Comparison of ENCODE assay signal across 2 cellular contexts in the genomic region with DNA sequence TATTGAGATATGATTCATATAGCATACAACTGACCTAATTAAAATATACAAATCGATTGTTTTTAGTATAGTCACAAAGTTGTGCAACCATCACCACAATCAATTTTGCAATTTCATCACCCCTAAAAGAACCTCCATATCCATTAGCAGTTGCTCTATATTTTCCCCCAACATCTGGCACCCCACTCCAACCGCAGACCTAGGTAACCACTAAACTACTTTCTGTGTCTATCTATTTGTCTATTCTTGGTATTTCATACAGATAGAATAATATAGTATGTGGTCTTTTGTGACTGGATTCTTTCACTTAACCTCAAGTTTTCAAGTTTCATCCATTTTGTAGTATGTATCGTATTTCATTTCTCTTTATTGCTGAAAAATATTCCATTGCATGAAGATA.
TF ChIP-seq lines count a peak whose summit lies in the region.

No MANE protein-coding gene starts in this region.

TF ChIP-seq in HepG2, 621 proteins besides CTCF, POLR2A, EP300 and RAD21:
- TF ChIP-seq TAF15 (IDR thresholded peaks at IDR 0.05; ENCODE audit: low read depth, low read length, poor library complexity, severe bottlenecking), result no peak
- TF ChIP-seq, protein P1, sequence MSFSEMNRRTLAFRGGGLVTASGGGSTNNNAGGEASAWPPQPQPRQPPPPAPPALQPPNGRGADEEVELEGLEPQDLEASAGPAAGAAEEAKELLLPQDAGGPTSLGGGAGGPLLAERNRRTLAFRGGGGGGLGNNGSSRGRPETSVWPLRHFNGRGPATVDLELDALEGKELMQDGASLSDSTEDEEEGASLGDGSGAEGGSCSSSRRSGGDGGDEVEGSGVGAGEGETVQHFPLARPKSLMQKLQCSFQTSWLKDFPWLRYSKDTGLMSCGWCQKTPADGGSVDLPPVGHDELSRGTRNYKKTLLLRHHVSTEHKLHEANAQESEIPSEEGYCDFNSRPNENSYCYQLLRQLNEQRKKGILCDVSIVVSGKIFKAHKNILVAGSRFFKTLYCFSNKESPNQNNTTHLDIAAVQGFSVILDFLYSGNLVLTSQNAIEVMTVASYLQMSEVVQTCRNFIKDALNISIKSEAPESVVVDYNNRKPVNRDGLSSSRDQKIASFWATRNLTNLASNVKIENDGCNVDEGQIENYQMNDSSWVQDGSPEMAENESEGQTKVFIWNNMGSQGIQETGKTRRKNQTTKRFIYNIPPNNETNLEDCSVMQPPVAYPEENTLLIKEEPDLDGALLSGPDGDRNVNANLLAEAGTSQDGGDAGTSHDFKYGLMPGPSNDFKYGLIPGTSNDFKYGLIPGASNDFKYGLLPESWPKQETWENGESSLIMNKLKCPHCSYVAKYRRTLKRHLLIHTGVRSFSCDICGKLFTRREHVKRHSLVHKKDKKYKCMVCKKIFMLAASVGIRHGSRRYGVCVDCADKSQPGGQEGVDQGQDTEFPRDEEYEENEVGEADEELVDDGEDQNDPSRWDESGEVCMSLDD (CRISPR knock-in tag; IDR thresholded peaks at IDR 0.05; ENCODE audit: borderline replicate concordance), result no peak
- no peak for TF ChIP-seq ZBTB43 (CRISPR knock-in tag; conservative IDR thresholded peaks at IDR 0.05)
- TF ChIP-seq ZSCAN20 (CRISPR knock-in tag; IDR thresholded peaks at IDR 0.05; ENCODE audit: borderline replicate concordance), result no peak
- peak; percentile 21; the same call in 1 of the 2 replicates for TF ChIP-seq CEBPB (IDR thresholded peaks at IDR 0.05; ENCODE audit: borderline replicate concordance, low read depth, low read length)
- TF ChIP-seq ISX (CRISPR knock-in tag; conservative IDR thresholded peaks at IDR 0.05), result no peak
TF ChIP-seq in HepG2: peak in this region for 1.

TF ChIP-seq in IMR-90, 13 proteins besides CTCF, POLR2A, EP300 and RAD21:
- TF ChIP-seq BHLHE40 (IDR thresholded peaks at IDR 0.05; ENCODE audit: low read depth, low read length) (no peak), CEBPB (IDR thresholded peaks at IDR 0.05; ENCODE audit: low read depth, low read length) (peak; percentile 23; the same call in 1 of the 2 replicates), RCOR1 (IDR thresholded peaks at IDR 0.05; ENCODE audit: insufficient replicate concordance, low read length) (no peak)
TF ChIP-seq in IMR-90: peak in this region for 1.
